ENCODE assay signal across 30 cellular contexts in the genomic region with DNA sequence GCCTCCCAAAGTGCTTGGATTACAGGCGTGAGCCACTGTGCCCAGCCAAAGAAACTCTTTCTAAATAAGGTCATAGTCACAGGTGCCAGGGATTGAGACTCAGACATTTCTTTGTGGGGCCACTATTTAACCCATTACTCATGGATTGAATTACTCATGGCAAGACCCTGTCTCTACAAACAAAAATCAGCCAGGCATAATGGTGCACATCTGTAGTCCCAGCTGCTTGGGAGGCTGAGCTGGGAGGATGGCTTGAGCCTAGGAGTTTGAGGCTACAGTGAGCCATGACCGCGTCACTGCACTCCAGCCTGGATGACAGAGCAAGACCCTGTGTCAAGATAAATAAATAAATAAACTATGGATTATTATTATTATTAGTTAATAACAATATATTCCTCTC.
"Had no signal": no experiment of that assay in that cellular context is flagged by ENCODE, and none has a peak within 500 bp of the region (broad histone marks: within the 10 kb centered on the region; RNA-seq: fewer than 3 reads in every experiment).

No MANE protein-coding gene starts in this region.

- H3K27ac ChIP-seq: breast epithelium, neural progenitor cell, parathyroid adenoma, stomach, WERI-Rb-1 had no signal

- H3K36me3 ChIP-seq: breast epithelium, neural progenitor cell, WERI-Rb-1 had no signal

- H2AFZ ChIP-seq: neural progenitor cell, parathyroid adenoma had no signal

- H3K4me3 Mint-ChIP-seq: activated CD8-positive, alpha-beta memory T cell treated with anti-CD3 and anti-CD28 coated beads, Interleukin-2, amount 10 ng/mL, durations not matched to agents 7 days and 5 days; activated CD8-positive, alpha-beta T cell treated with anti-CD3 and anti-CD28 coated beads, Interleukin-2, amount 10 ng/mL, durations not matched to agents 7 days and 5 days; endodermal cell; neural progenitor cell; stimulated activated naive B cell treated with anti-CD40 and anti-IgM and Interleukin-4, amounts not matched to agents 10 μg/mL and 1 μg/mL and 100 μg/mL, for 72 hours had no signal

- H3K36me3 Mint-ChIP-seq: activated naive CD4-positive, alpha-beta T cell treated with anti-CD3 and anti-CD28 coated beads, Interleukin-2, amount 50 U/mL, for 72 hours; neural progenitor cell had no signal

- H3K27me3 Mint-ChIP-seq: memory B cell had no signal

- H3K27me3 ChIP-seq: breast epithelium, heart left ventricle, stomach, thyroid gland, upper lobe of left lung had no signal

- H3K9me3 ChIP-seq: breast epithelium, stomach, thyroid gland, upper lobe of left lung had no signal

- H3K4me2 ChIP-seq: neural progenitor cell had no signal

- H3K79me2 ChIP-seq: parathyroid adenoma had no signal

- H3K9me3 Mint-ChIP-seq: activated T-helper 2 cell treated with anti-CD3 and anti-CD28 coated beads, Interferon-gamma antibody, Interleukin-2, Interleukin-4, amounts not matched to agents 10 μg/mL and 5 μg/mL and 100 μg/mL, durations not matched to agents 14 hours and 24 hours and 36 hours; endodermal cell; neural progenitor cell had no signal

- DNase-seq: activated CD4-positive, alpha-beta T cell treated with anti-CD3 and anti-CD28 coated beads for 1 hour; activated CD4-positive, alpha-beta T cell treated with anti-CD3 and anti-CD28 coated beads, Interleukin-2, amount 10 ng/mL, durations not matched to agents 7 days and 5 days; activated CD8-positive, alpha-beta memory T cell treated with anti-CD3 and anti-CD28 coated beads, Interleukin-2, amount 10 ng/mL, durations not matched to agents 7 days and 5 days; activated CD8-positive, alpha-beta T cell treated with anti-CD3 and anti-CD28 coated beads, Interleukin-2, amount 10 ng/mL, durations not matched to agents 7 days and 5 days; activated T-cell treated with anti-CD3 and anti-CD28 coated beads, Interleukin-2, amount 50 U/mL, for 48 hours; central memory CD4-positive, alpha-beta T cell; endodermal cell; foreskin fibroblast; heart left ventricle; hypothalamus; immature natural killer cell; kidney; midbrain; naive thymus-derived CD8-positive, alpha-beta T cell; occipital lobe; right cardiac atrium; stimulated activated CD4-positive, alpha-beta T cell treated with anti-CD3 and anti-CD28 coated beads, Interleukin-15, amount 100 ng/mL, for 24 hours; stimulated activated CD4-positive, alpha-beta T cell treated with anti-CD3 and anti-CD28 coated beads, Interleukin-2, amount 100 ng/mL, for 24 hours; stimulated activated naive B cell treated with anti-CD40 and anti-IgM and Interleukin-4, amounts not matched to agents 10 μg/mL and 1 μg/mL and 100 μg/mL, for 72 hours; stomach; thyroid gland; upper lobe of left lung; WERI-Rb-1 had no signal

- H3K27ac Mint-ChIP-seq: activated CD4-positive, alpha-beta T cell treated with anti-CD3 and anti-CD28 coated beads, Interleukin-2, amount 10 ng/mL, durations not matched to agents 7 days and 5 days; activated CD8-positive, alpha-beta memory T cell treated with anti-CD3 and anti-CD28 coated beads, Interleukin-2, amount 10 ng/mL, durations not matched to agents 7 days and 5 days; activated CD8-positive, alpha-beta T cell treated with anti-CD3 and anti-CD28 coated beads, Interleukin-2, amount 10 ng/mL, durations not matched to agents 7 days and 5 days; activated naive CD4-positive, alpha-beta T cell treated with anti-CD3 and anti-CD28 coated beads, Interleukin-2, amount 50 U/mL, for 72 hours; activated T-helper 2 cell treated with anti-CD3 and anti-CD28 coated beads, Interferon-gamma antibody, Interleukin-2, Interleukin-4, amounts not matched to agents 10 μg/mL and 5 μg/mL and 100 μg/mL, durations not matched to agents 14 hours and 24 hours and 36 hours; endodermal cell; neural progenitor cell; stimulated activated naive B cell treated with anti-CD40 and anti-IgM and Interleukin-4, amounts not matched to agents 10 μg/mL and 1 μg/mL and 100 μg/mL, for 72 hours had no signal

- ATAC-seq: activated CD8-positive, alpha-beta memory T cell treated with anti-CD3 and anti-CD28 coated beads, Interleukin-2, amount 10 ng/mL, durations not matched to agents 7 days and 5 days; activated CD8-positive, alpha-beta T cell treated with anti-CD3 and anti-CD28 coated beads, Interleukin-2, amount 10 ng/mL, durations not matched to agents 7 days and 5 days; activated naive CD4-positive, alpha-beta T cell treated with anti-CD3 and anti-CD28 coated beads, Interleukin-2, amount 50 U/mL, for 72 hours; esophagus mucosa; heart left ventricle; naive thymus-derived CD8-positive, alpha-beta T cell; right cardiac atrium; stimulated activated naive B cell treated with anti-CD40 and anti-IgM and Interleukin-4, amounts not matched to agents 10 μg/mL and 1 μg/mL and 100 μg/mL, for 72 hours had no signal

- H3K4me1 ChIP-seq: breast epithelium had no signal

- H3K4me3 ChIP-seq: breast epithelium, heart left ventricle, neural progenitor cell, stomach, thyroid gland, upper lobe of left lung had no signal

- H3K4me1 Mint-ChIP-seq: neural progenitor cell had no signal

- H3K9ac ChIP-seq: neural progenitor cell, parathyroid adenoma had no signal
